ENCODE assay signal across 10 cellular contexts in genomic region chr3:113245775-113246174, GRCh38. TPM values are rescaled to one million over a fixed set of nuclear protein-coding genes. Genes with fewer than 3 reads are reported as not detected.
A peak's percentile ranks its signal among the peaks of the same experiment; 100 is the strongest.
DNase-seq lines count a peak whose midpoint lies in the region; ATAC-seq and TF ChIP-seq lines count a peak whose summit lies in the region.
"Had no signal": no experiment of that assay in that cellular context is flagged by ENCODE, and none has a peak within 500 bp of the region (broad histone marks: within the 10 kb centered on the region; RNA-seq: fewer than 3 reads in every experiment).

No MANE protein-coding gene starts in this region.

- no peaks in the 10 kb centered on the region for H3K27me3 ChIP-seq in adipocyte (replicated peaks; ENCODE audit: control insufficient read depth, insufficient read depth, low read length)

- DNase-seq in CD1c-positive myeloid dendritic cell (ENCODE audit: extremely low spot score) (peak; percentile 41), adipocyte (ENCODE audit: low read depth) (peak; percentile 61), glutamatergic neuron (no peak), sciatic nerve (ENCODE audit: low spot score) (peak; percentile 75), foreskin melanocyte (no peak), NK-92 (lab: John Stamatoyannopoulos, UW; ENCODE audit: unreplicated experiment) (no peak)
- DNase-seq: NCI-H226 had no signal

- peaks cover 16% of the 10 kb centered on the region for H3K27me3 Mint-ChIP-seq in glutamatergic neuron (ENCODE audit: unreplicated experiment)

- no peak for TF ChIP-seq POLR2A in GM18505 (IDR thresholded peaks at IDR 0.05; ENCODE audit: borderline replicate concordance, extremely low read depth, insufficient read depth, insufficient read length)

- H3K4me1 ChIP-seq in adipocyte (ENCODE audit: control insufficient read depth, insufficient read depth, low read length): peaks cover 71% of the 10 kb centered on the region

- H3K36me3 ChIP-seq in adipocyte (ENCODE audit: control insufficient read depth, insufficient read depth, low read length, severe bottlenecking): peaks cover 12% of the 10 kb centered on the region

- H3K9me3 ChIP-seq in adipocyte (ENCODE audit: control insufficient read depth, low read length): no peaks in the 10 kb centered on the region

- no peaks in the 10 kb centered on the region for H3K36me3 Mint-ChIP-seq in glutamatergic neuron (ENCODE audit: unreplicated experiment)
- H3K36me3 Mint-ChIP-seq: stimulated activated memory B cell treated with anti-CD40 and anti-IgM and Interleukin-4, amounts not matched to agents 10 μg/mL and 1 μg/mL and 100 μg/mL, for 72 hours had no signal

- no peak for TF ChIP-seq CTCF in glutamatergic neuron (IDR thresholded peaks at IDR 0.05; ENCODE audit: partially characterized antibody, unreplicated experiment)

- peak overlapping the region; percentile 58 for H3K4me3 ChIP-seq in adipocyte (ENCODE audit: low read length)

- ATAC-seq in sciatic nerve: peak; percentile 83
- ATAC-seq in GM18505 (IDR thresholded peaks at IDR 0.05; ENCODE audit: unreplicated experiment): no peak
- ATAC-seq in GM21526 (IDR thresholded peaks at IDR 0.05; ENCODE audit: low FRiP score, unreplicated experiment): no peak
- ATAC-seq: stimulated activated memory B cell treated with anti-CD40 and anti-IgM and Interleukin-4, amounts not matched to agents 10 μg/mL and 1 μg/mL and 100 μg/mL, for 72 hours had no signal

- H3K27ac Mint-ChIP-seq in glutamatergic neuron (ENCODE audit: unreplicated experiment): peak overlapping the region; percentile 92
- H3K27ac Mint-ChIP-seq: stimulated activated memory B cell treated with anti-CD40 and anti-IgM and Interleukin-4, amounts not matched to agents 10 μg/mL and 1 μg/mL and 100 μg/mL, for 72 hours had no signal

- H3K4me1 Mint-ChIP-seq in glutamatergic neuron (ENCODE audit: low read depth, unreplicated experiment): peaks cover 77% of the 10 kb centered on the region
- H3K4me1 Mint-ChIP-seq: stimulated activated memory B cell treated with anti-CD40 and anti-IgM and Interleukin-4, amounts not matched to agents 10 μg/mL and 1 μg/mL and 100 μg/mL, for 72 hours had no signal

- intact Hi-C loops in sciatic nerve (cut with DNase I): no loop called here

- peak overlapping the region; percentile 39 for H3K4me3 Mint-ChIP-seq in glutamatergic neuron (ENCODE audit: unreplicated experiment)
- H3K4me3 Mint-ChIP-seq: stimulated activated memory B cell treated with anti-CD40 and anti-IgM and Interleukin-4, amounts not matched to agents 10 μg/mL and 1 μg/mL and 100 μg/mL, for 72 hours had no signal

- H3K9me3 Mint-ChIP-seq in glutamatergic neuron (ENCODE audit: unreplicated experiment): peaks cover 27% of the 10 kb centered on the region
- H3K9me3 Mint-ChIP-seq: stimulated activated memory B cell treated with anti-CD40 and anti-IgM and Interleukin-4, amounts not matched to agents 10 μg/mL and 1 μg/mL and 100 μg/mL, for 72 hours had no signal

- H3K9ac ChIP-seq in adipocyte (ENCODE audit: low read length): peak overlapping the region; percentile 65

RNA-seq across cellular contexts. Expression of gene BOC, which starts 34.4 kb away (rescaled TPM):
- 32.9 TPM for total RNA-seq in glutamatergic neuron (ENCODE audit: unreplicated experiment)
- 114 TPM for total RNA-seq in sciatic nerve

Comparison
In these comparisons a context has a peak if more than half of its experiments do, and no peak if none do; other contexts are left out.
1. DNase-seq: peak in CD1c-positive myeloid dendritic cell (single experiment), adipocyte (single experiment) and sciatic nerve (single experiment); none in glutamatergic neuron (single experiment), foreskin melanocyte (single experiment) and NK-92 (single experiment).